ENCODE assay signal across 16 cellular contexts in the genomic region with DNA sequence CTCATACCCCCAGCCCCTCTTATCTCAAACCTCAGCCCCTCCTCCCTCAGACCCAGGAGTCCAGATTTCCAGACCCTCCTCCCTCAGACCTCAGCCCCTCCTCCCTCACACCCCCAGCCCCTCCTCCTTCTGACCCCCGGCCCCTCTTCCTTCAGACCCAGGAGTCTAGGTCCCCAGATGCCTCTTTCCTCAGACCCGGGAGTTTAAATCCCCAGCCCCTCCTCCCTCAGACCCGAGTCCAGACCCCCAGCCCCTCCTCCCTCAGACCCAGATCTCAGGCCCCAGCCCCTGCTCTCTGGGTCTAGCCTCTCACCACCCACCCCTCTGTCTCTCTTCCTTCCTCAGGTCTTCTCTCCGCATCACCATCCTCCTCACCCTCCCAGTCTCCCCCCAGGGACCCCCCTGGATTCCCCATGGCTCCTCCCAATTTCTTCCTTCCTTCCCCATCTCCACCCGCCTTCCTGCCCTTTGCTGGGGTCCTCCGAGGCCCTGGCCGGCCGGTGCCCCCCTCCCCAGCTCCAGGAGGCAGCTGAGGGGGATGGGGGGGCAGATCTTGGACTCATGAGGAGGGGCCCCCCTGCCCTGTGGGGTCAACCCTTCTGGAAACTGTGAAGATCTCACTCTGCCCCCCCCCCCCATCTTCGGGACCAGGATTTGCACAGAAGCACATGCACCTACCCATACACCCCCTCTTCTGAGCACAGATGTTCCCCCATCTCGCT. TPM values are rescaled to one million over a fixed set of nuclear protein-coding genes. Genes with fewer than 3 reads are reported as not detected.
A peak's percentile ranks its signal among the peaks of the same experiment; 100 is the strongest.
DNase-seq lines count a peak whose midpoint lies in the region; ATAC-seq and TF ChIP-seq lines count a peak whose summit lies in the region.
"Had no signal": no experiment of that assay in that cellular context is flagged by ENCODE, and none has a peak within 500 bp of the region (broad histone marks: within the 10 kb centered on the region; RNA-seq: fewer than 3 reads in every experiment).

No MANE protein-coding gene starts in this region.

- H3K4me3 Mint-ChIP-seq in MCF 10A (ENCODE audit: unreplicated experiment) (no peak overlapping the region), nephron (peak overlapping the region; percentile 57 to 63 (median 62))

- CTCF ChIA-PET in MCF 10A (lab: Yijun Ruan, JAX) = interaction anchor here (0.7 to 2.2 kb wide), 3 partner anchors 24 to 36 kb away, joined by 3 to 17 read pairs (median 3); no protein-coding TSS in a partner anchor

- ATAC-seq in GM21717 (IDR thresholded peaks at IDR 0.05; ENCODE audit: unreplicated experiment) (no peak), left lobe of liver (no peak)
- ATAC-seq: Right ventricle myocardium inferior had no signal

- DNase-seq in right atrium auricular region (ENCODE audit: low spot score) = no peak
- no peak for DNase-seq in cardiac septum (ENCODE audit: low spot score)
- DNase-seq in MCF 10A (ENCODE audit: unreplicated experiment) = no peak
- no peak for DNase-seq in KBM-7
- DNase-seq in left lobe of liver (ENCODE audit: low spot score) = no peak
- no peak for DNase-seq in NCI-H2107 treated with DMSO at 0.1 percent for 48 hours (lab: John Stamatoyannopoulos, UW; ENCODE audit: unreplicated experiment)
- DNase-seq: activated CD4-positive, alpha-beta T cell treated with anti-CD3 and anti-CD28 coated beads for 1 hour; GF-D8; NCI-H1105 treated with DMSO at 0.1 percent for 48 hours; T-helper 9 cell had no signal

- H3K27ac ChIP-seq in right atrium auricular region = peak overlapping the region; percentile 92 to 93
- H3K27ac ChIP-seq: HL-60, KMS-11 had no signal

- intact Hi-C loops in cardiac septum (cut with DNase I) (loop anchor here (2.0 kb wide), 1 partner anchor 34 kb away; no protein-coding TSS in a partner anchor), MCF 10A (cut with micrococcal nuclease) (no loop called here)

- H3K9me3 ChIP-seq in right atrium auricular region = no peaks in the 10 kb centered on the region

- H3K27me3 ChIP-seq in right atrium auricular region = no peaks in the 10 kb centered on the region

- no peak overlapping the region for H3K27ac Mint-ChIP-seq in MCF 10A (ENCODE audit: low read depth, unreplicated experiment)
- no peak overlapping the region for H3K27ac Mint-ChIP-seq in nephron

- H3K4me3 ChIP-seq in right atrium auricular region = no peak overlapping the region

- TF ChIP-seq CTCF in right atrium auricular region (IDR thresholded peaks at IDR 0.05) (no peak), MCF 10A (IDR thresholded peaks at IDR 0.05; ENCODE audit: unreplicated experiment) (no peak), nephron (IDR thresholded peaks at IDR 0.05; ENCODE audit: unreplicated experiment in 3 of 3) (no peak)

- H3K4me1 ChIP-seq in right atrium auricular region = peaks cover 0 to 50% of the 10 kb centered on the region in 2 donors

- H3K4me1 Mint-ChIP-seq in MCF 10A (ENCODE audit: insufficient read depth, unreplicated experiment) = peaks cover 8% of the 10 kb centered on the region
- H3K4me1 Mint-ChIP-seq in nephron = peaks cover 31% of the 10 kb centered on the region

- in situ Hi-C loops in KBM-7 (cut with MboI; ENCODE audit: low pct_unique_long_range_greater_than_20kb, low sequenced_read_pairs) = no loop called here

- POLR2A ChIA-PET in MCF 10A (lab: Yijun Ruan, JAX) = no interaction called here

- H3K9me3 Mint-ChIP-seq in MCF 10A (ENCODE audit: unreplicated experiment) (no peaks in the 10 kb centered on the region), nephron (no peaks in the 10 kb centered on the region)

- H3K36me3 ChIP-seq in right atrium auricular region = peaks cover 20% of the 10 kb centered on the region

- H3K36me3 Mint-ChIP-seq in MCF 10A (ENCODE audit: insufficient read depth, unreplicated experiment) (peaks cover 66% of the 10 kb centered on the region), nephron (ENCODE audit: low read depth) (peaks cover 10% of the 10 kb centered on the region)

- no peaks in the 10 kb centered on the region for H3K27me3 Mint-ChIP-seq in MCF 10A (ENCODE audit: insufficient read depth, unreplicated experiment)
- H3K27me3 Mint-ChIP-seq in nephron (ENCODE audit: low read depth) = peaks cover 16% of the 10 kb centered on the region

- BruUV-seq in MCF 10A (replicated peaks; lab: Mats Ljungman, UMichigan) = TSS peak; percentile 37

RNA-seq across cellular contexts. Expression of a gene that starts 10.7 kb away (rescaled TPM):
- total RNA-seq in right atrium auricular region (10 to 100 TPM; 15.3 to 25.2 TPM), cardiac septum (41.5 TPM), MCF 10A (2022) (24.4 and 32.1 TPM in 2 replicates), left lobe of liver (30.8 TPM)

RNA-seq across cellular contexts. Expression of a gene that starts 18.4 kb away (rescaled TPM):
- total RNA-seq in right atrium auricular region (not detected), cardiac septum (not detected), MCF 10A (2022) (9.6 and 14.6 TPM in 2 replicates), left lobe of liver (14.0 TPM)
- total RNA-seq: glomerular endothelial cell, Right ventricle myocardium inferior had no signal

RNA-seq across cellular contexts. Expression of a gene that starts 49.7 kb away (rescaled TPM):
- total RNA-seq in right atrium auricular region (100 to 1,000 TPM in 1 of 2 donors, 10 to 100 TPM in 1; 82.1 to 102 TPM), cardiac septum (86.8 TPM), MCF 10A (2022) (2.9 and 5.0 TPM in 2 replicates), left lobe of liver (40.7 TPM)
